Comparison of ENCODE assay signal across 8 cellular contexts in the genomic region with DNA sequence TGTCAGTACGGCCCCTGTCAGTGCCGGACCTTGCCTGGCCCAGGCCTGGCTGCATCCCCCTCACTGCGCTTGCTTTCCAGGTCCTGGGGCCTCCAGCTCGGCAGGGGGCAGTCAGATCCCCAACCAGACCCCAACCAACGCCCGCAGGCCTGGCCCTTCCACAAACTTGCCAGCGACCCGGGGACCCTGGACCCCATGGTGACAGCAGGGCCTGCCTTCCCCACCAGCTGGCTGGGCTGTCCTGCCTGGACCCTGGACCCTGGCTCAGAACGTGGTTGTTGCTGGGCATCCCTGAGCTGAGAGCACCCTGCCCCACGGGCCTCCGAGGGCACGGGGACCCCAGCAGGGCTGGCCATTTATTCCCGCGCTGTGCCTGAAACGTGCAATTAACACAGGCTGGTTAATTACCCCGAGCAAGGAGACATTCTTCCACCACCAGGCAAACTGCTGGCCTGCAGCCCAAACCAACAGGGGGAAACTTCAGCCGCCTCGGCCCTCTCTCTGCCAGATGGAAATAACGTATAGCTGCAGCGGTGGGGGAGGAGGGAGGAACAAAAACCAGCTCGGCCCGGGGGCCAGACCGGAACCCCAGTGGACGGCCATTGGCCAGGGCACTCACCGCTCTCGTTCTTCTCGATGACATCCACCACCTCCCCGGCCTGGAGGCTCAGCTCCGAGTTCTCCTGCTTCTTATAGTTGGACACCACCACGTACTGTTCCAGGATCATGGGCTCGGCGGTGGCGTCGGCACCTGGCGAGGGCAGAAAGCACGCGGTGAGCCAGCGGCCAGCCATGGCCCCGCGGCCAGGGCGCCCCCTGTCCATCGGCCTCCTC.
DNase-seq lines count a peak whose midpoint lies in the region; ATAC-seq, FAIRE-seq and TF ChIP-seq lines count a peak whose summit lies in the region.

No MANE protein-coding gene starts in this region.

- peak overlapping the region; percentile 21 for H2AFZ ChIP-seq in GM12878 (ENCODE audit: control insufficient read depth, low read depth, low read length)

- peak overlapping the region; percentile 77 for H3K4me2 ChIP-seq in GM12878 (ENCODE audit: control insufficient read depth, insufficient read depth)

- BruUV-seq in GM12878 (replicated peaks; lab: Mats Ljungman, UMichigan) = no TSS peak

- H3K27me3 ChIP-seq in MG63 = no peaks in the 10 kb centered on the region
- H3K27me3 ChIP-seq in GM12878 (replicated peaks in 1 of 2; ENCODE audit: control insufficient read depth in 2 of 2, insufficient read depth in 2 of 2, low read length in 1 of 2) = no peaks in the 10 kb centered on the region
- H3K27me3 ChIP-seq in left lung = no peaks in the 10 kb centered on the region
- no peaks in the 10 kb centered on the region for H3K27me3 ChIP-seq in suprapubic skin

- in situ Hi-C loops in GM12878 (cut with MboI) = no loop called here

- SMC1A ChIA-PET in GM12878 (lab: Charles Lee; ENCODE audit: uncharacterized antibody, unreplicated experiment) = no interaction called here

- RAD21 ChIA-PET in GM12878 (lab: Charles Lee; ENCODE audit: unreplicated experiment) = interaction anchor here (1.1 to 1.8 kb wide), 2 partner anchors 18 to 25 kb away, joined by 3 to 5 read pairs; no protein-coding TSS in a partner anchor

- peak overlapping the region; percentile 57 for H3K9ac ChIP-seq in GM12878 (ENCODE audit: control insufficient read depth, insufficient read depth, low read length)

- TF ChIP-seq CTCF in GM12878 (IDR thresholded peaks at IDR 0.05 in 2 of 3, conservative IDR thresholded peaks at IDR 0.05 in 1 of 3; ENCODE audit: control insufficient read depth in 2 of 3, extremely low read depth in 1 of 3, insufficient read depth in 1 of 3, low read depth in 3 of 3, low read length in 3 of 3) (no peak), left lung (IDR thresholded peaks at IDR 0.05) (no peak), suprapubic skin (IDR thresholded peaks at IDR 0.05) (no peak)

- H3K36me3 ChIP-seq in MG63 (peaks cover 45% of the 10 kb centered on the region), GM12878 (ENCODE audit: control insufficient read depth in 2 of 2, insufficient read depth in 2 of 2, low read length in 1 of 2) (peaks cover 26 to 28% of the 10 kb centered on the region in 2 experiments; a peak in 3 of 4 replicates), left lung (peaks cover 0 to 24% of the 10 kb centered on the region in 2 donors), suprapubic skin (peaks cover 16% of the 10 kb centered on the region)

- H3K79me2 ChIP-seq in GM12878 (ENCODE audit: control insufficient read depth, insufficient read depth, low read length) = no peaks in the 10 kb centered on the region; the same call in none of the 2 replicates

- WGBS in GM12878 (ENCODE audit: insufficient coverage, insufficient replicate concordance, low lambda C conversion rate, missing lambda C conversion rate) = 71% methylated on average over 41 of the region's 42 CpGs
- 14% methylated on average over 21 of the region's 42 CpGs for WGBS in suprapubic skin

- TF ChIP-seq EP300 in GM12878 (IDR thresholded peaks at IDR 0.05; ENCODE audit: borderline replicate concordance in 1 of 2, control insufficient read depth in 1 of 2, low read depth in 2 of 2, low read length in 2 of 2) = no peak
- no peak for TF ChIP-seq EP300 in suprapubic skin (IDR thresholded peaks at IDR 0.05)

- FAIRE-seq in GM12878 (lab: Jason Lieb, UNC) = no peak

- TF ChIP-seq RAD21 in GM12878 (IDR thresholded peaks at IDR 0.05; ENCODE audit: insufficient read depth, low read depth, low read length) = no peak

- intact Hi-C loops in GM12878 (cut with micrococcal nuclease; ENCODE audit: unreplicated experiment) = no loop called here
- intact Hi-C loops in left lung (cut with DNase I) = no loop called here

- H3K9me3 ChIP-seq in MG63 (no peaks in the 10 kb centered on the region), GM12878 (replicated peaks; ENCODE audit: control insufficient read depth, insufficient read depth, low read length) (no peaks in the 10 kb centered on the region; the same call in 2 of the 3 replicates), left lung (no peaks in the 10 kb centered on the region), suprapubic skin (no peaks in the 10 kb centered on the region)

- H3K27ac ChIP-seq in GM12878 (ENCODE audit: control insufficient read depth, insufficient read depth) (peak overlapping the region; percentile 50), left lung (peak overlapping the region; percentile 80 to 85), suprapubic skin (peak overlapping the region; percentile 92)

- peak; percentile 32 for ATAC-seq in GM21723 (IDR thresholded peaks at IDR 0.05; ENCODE audit: unreplicated experiment)
- ATAC-seq in GM12878 = peak; percentile 39
- ATAC-seq in left lung = peak; percentile 27
- no peak for ATAC-seq in GM18519 (IDR thresholded peaks at IDR 0.05; ENCODE audit: low FRiP score, unreplicated experiment)

- TF ChIP-seq POLR2A in GM12878 (IDR thresholded peaks at IDR 0.05; ENCODE audit: low read depth, low read length) = no peak
- TF ChIP-seq POLR2A in suprapubic skin (IDR thresholded peaks at IDR 0.05) = no peak

- H3K4me1 ChIP-seq in GM12878 (ENCODE audit: control insufficient read depth, insufficient read depth, low read length) (peaks cover 8% of the 10 kb centered on the region), left lung (peaks cover 4 to 33% of the 10 kb centered on the region in 2 donors), suprapubic skin (peaks cover 56% of the 10 kb centered on the region)

- H3K4me3 ChIP-seq in MG63 (peak overlapping the region; percentile 65), GM12878 (peak overlapping the region; percentile 20; the same call in 1 of the 2 replicates), left lung (peak overlapping the region; percentile 61 to 81), suprapubic skin (peak overlapping the region; percentile 57)

- H4K20me1 ChIP-seq in GM12878 (ENCODE audit: control insufficient read depth, insufficient read depth) = no peaks in the 10 kb centered on the region

- DNase-seq in EL = peak; percentile 68
- peak; percentile 68 for DNase-seq in MG63
- no peak for DNase-seq in GM12878 (ENCODE audit: low read depth, low spot score)
- peak; percentile 52 to 85 for DNase-seq in left lung
- DNase-seq in suprapubic skin (ENCODE audit: low spot score in 2 of 2) = no peak
- no peak for DNase-seq in SW 1271 (lab: John Stamatoyannopoulos, UW)

- CTCF ChIA-PET in GM12878 (lab: Yijun Ruan, JAX) = interaction anchor here (0.7 to 2.4 kb wide), 2 partner anchors 26 to 38 kb away, joined by 3 to 8 read pairs; no protein-coding TSS in a partner anchor

- POLR2A ChIA-PET in GM12878 (lab: Charles Lee) = no interaction called here

TF ChIP-seq in GM12878, 131 proteins besides CTCF, POLR2A, EP300 and RAD21:
- TF ChIP-seq NR2F1 (conservative IDR thresholded peaks at IDR 0.05) (no peak), NRF1 (conservative IDR thresholded peaks at IDR 0.05; ENCODE audit: low read depth, low read length) (no peak)

Comparison
In these comparisons a context has a peak if more than half of its experiments do, and no peak if none do; other contexts are left out.
1. DNase-seq: peak in EL (single experiment), MG63 (single experiment) and left lung (2 of 2); none in GM12878 (single experiment), suprapubic skin (0 of 2) and SW 1271 (0 of 2).
2. H3K4me3 ChIP-seq: peak in every context shown above with its lines; median percentile 71 in left lung; 65 in MG63; 57 in suprapubic skin; 20 in GM12878.
3. Peak in every context shown above with its lines, with median percentiles within 50 percentile points of each other: H3K27ac ChIP-seq.